Comparison of ENCODE assay signal across 2 cellular contexts in the genomic region with DNA sequence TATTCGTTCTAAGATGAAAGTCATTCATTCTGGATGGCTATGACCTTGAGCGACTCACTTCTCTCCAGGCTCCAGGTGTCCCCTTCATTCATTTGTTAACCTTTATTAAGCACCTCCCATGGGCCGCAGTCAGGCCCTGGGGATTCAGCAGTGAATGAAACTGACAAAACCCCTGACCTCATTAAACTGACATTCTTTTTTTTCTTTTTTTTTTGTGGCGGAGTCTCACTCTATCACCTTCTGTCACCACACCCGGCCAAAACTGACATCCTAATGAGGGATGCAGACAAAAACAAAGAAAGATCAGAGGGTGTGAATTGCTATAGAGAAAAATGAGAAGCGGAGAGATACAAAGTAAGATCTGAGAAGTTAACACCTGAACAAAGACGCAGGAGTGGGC.
A peak's percentile ranks its signal among the peaks of the same experiment; 100 is the strongest.
TF ChIP-seq lines count a peak whose summit lies in the region.

No MANE protein-coding gene starts in this region.

TF ChIP-seq in IMR-90, 13 proteins besides CTCF, POLR2A, EP300 and RAD21:
- TF ChIP-seq, protein P1, sequence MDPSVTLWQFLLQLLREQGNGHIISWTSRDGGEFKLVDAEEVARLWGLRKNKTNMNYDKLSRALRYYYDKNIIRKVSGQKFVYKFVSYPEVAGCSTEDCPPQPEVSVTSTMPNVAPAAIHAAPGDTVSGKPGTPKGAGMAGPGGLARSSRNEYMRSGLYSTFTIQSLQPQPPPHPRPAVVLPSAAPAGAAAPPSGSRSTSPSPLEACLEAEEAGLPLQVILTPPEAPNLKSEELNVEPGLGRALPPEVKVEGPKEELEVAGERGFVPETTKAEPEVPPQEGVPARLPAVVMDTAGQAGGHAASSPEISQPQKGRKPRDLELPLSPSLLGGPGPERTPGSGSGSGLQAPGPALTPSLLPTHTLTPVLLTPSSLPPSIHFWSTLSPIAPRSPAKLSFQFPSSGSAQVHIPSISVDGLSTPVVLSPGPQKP (IDR thresholded peaks at IDR 0.05; ENCODE audit: borderline replicate concordance, low read depth, low read length): no peak
- TF ChIP-seq BHLHE40 (IDR thresholded peaks at IDR 0.05; ENCODE audit: low read depth, low read length) (no peak), MAFK (IDR thresholded peaks at IDR 0.05; ENCODE audit: low read depth, low read length) (no peak), MXI1 (IDR thresholded peaks at IDR 0.05; ENCODE audit: borderline replicate concordance, low read depth, low read length) (no peak), RCOR1 (IDR thresholded peaks at IDR 0.05; ENCODE audit: insufficient replicate concordance, low read length) (no peak), RFX5 (IDR thresholded peaks at IDR 0.05; ENCODE audit: low read depth, low read length) (no peak), FOS (IDR thresholded peaks at IDR 0.05; ENCODE audit: low read depth, low read length) (no peak), CEBPB (IDR thresholded peaks at IDR 0.05; ENCODE audit: low read depth, low read length) (no peak), NFE2L2 (IDR thresholded peaks at IDR 0.05; ENCODE audit: low read depth, low read length) (no peak), SMC3 (IDR thresholded peaks at IDR 0.05; ENCODE audit: low read depth, low read length) (no peak), MAZ (IDR thresholded peaks at IDR 0.05; ENCODE audit: borderline replicate concordance, low read depth, low read length) (no peak), CHD1 (IDR thresholded peaks at IDR 0.05; ENCODE audit: low read depth, low read length) (no peak)
- TF ChIP-seq, protein P2, sequence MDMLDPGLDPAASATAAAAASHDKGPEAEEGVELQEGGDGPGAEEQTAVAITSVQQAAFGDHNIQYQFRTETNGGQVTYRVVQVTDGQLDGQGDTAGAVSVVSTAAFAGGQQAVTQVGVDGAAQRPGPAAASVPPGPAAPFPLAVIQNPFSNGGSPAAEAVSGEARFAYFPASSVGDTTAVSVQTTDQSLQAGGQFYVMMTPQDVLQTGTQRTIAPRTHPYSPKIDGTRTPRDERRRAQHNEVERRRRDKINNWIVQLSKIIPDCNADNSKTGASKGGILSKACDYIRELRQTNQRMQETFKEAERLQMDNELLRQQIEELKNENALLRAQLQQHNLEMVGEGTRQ (IDR thresholded peaks at IDR 0.05; ENCODE audit: low read depth, low read length): no peak
TF ChIP-seq in IMR-90: peak in this region for 0.

TF ChIP-seq in GM12878, 131 proteins besides CTCF, POLR2A, EP300 and RAD21:
- TF ChIP-seq, protein P3, sequence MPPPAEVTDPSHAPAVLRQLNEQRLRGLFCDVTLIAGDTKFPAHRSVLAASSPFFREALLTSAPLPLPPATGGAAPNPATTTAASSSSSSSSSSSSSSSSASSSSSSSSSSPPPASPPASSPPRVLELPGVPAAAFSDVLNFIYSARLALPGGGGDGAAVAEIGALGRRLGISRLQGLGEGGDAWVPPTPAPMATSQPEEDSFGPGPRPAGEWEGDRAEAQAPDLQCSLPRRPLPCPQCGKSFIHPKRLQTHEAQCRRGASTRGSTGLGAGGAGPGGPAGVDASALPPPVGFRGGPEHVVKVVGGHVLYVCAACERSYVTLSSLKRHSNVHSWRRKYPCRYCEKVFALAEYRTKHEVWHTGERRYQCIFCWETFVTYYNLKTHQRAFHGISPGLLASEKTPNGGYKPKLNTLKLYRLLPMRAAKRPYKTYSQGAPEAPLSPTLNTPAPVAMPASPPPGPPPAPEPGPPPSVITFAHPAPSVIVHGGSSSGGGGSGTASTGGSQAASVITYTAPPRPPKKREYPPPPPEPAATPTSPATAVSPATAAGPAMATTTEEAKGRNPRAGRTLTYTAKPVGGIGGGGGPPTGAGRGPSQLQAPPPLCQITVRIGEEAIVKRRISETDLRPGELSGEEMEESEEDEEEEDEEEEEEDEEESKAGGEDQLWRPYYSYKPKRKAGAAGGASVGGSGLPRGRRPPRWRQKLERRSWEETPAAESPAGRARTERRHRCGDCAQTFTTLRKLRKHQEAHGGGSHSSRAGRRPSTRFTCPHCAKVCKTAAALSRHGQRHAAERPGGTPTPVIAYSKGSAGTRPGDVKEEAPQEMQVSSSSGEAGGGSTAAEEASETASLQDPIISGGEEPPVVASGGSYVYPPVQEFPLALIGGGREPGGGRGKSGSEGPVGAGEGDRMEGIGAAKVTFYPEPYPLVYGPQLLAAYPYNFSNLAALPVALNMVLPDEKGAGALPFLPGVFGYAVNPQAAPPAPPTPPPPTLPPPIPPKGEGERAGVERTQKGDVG (CRISPR knock-in tag; IDR thresholded peaks at IDR 0.05): no peak
- TF ChIP-seq BHLHE40 (IDR thresholded peaks at IDR 0.05; ENCODE audit: borderline replicate concordance in 1 of 2, low read depth in 2 of 2, low read length in 1 of 2) (0 out of 4 replicates have a peak, but pooled peaks have one; percentile 4 to 8), ATF7 (IDR thresholded peaks at IDR 0.05; ENCODE audit: low read depth) (peak; percentile 69), ZNF384 (IDR thresholded peaks at IDR 0.05; ENCODE audit: borderline replicate concordance, low read depth, low read length) (peak; percentile 76), MEF2B (IDR thresholded peaks at IDR 0.05; ENCODE audit: partially characterized antibody, poor library complexity, severe bottlenecking) (peak; percentile 79), SMARCA5 (IDR thresholded peaks at IDR 0.05) (no peak), MTA2 (IDR thresholded peaks at IDR 0.05; ENCODE audit: low read depth) (peak; percentile 78; the same call in 1 of the 2 replicates), MXI1 (IDR thresholded peaks at IDR 0.05; ENCODE audit: low read depth, low read length) (no peak), TBL1XR1 (IDR thresholded peaks at IDR 0.05; ENCODE audit: low read depth, low read length) (no peak), NR2F1 (conservative IDR thresholded peaks at IDR 0.05) (peak; percentile 81), IKZF2 (IDR thresholded peaks at IDR 0.05) (peak in 1 of 2 experiments; percentile 33; a peak in 2 of 4 replicates), ATF2 (IDR thresholded peaks at IDR 0.05; ENCODE audit: low read length) (no peak), STAT1 (conservative IDR thresholded peaks at IDR 0.05) (no peak), PKNOX1 (IDR thresholded peaks at IDR 0.05) (peak; percentile 33; the same call in 1 of the 2 replicates)
TF ChIP-seq in GM12878: peak in this region for 8.
